Comparison of ENCODE assay signal across 12 cellular contexts in the genomic region with DNA sequence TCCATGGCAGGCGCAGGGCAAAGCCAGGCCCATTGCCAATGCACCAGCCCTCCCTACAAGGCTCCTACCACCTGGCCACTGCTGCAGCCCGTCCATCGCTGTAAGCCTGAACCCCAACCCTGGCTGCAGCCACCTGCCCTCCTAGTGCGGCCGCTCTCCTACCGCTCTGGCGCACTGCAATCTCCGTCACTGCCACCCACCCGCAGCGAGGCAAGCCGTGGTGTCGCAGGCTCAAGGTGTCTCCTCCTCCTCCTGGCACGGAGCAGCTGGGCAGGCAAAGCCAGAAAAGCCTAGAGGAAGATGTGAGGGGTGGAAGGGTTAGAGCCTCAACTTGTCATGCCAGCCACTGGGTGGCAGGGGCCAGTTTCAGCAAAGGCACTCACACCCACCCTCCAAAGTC. TPM values are rescaled to one million over a fixed set of nuclear protein-coding genes. Genes with fewer than 3 reads are reported as not detected.
"Had no signal": no experiment of that assay in that cellular context is flagged by ENCODE, and none has a peak within 500 bp of the region (broad histone marks: within the 10 kb centered on the region; RNA-seq: fewer than 3 reads in every experiment).

No MANE protein-coding gene starts in this region.

RNA-seq across cellular contexts. Expression of a gene that starts 50.1 kb away (rescaled TPM):
- total RNA-seq: subcutaneous adipose tissue, suprapubic skin, temporal lobe, testis, thoracic aorta, thyroid gland, tibial nerve, transverse colon, upper lobe of left lung, ureter, urinary bladder, vagina had no signal
- polyA plus RNA-seq: urinary bladder had no signal
